Comparison of ENCODE assay signal across 10 cellular contexts in genomic region chr1:209774592-209774991, GRCh38. TPM values are rescaled to one million over a fixed set of nuclear protein-coding genes. Genes with fewer than 3 reads are reported as not detected.
DNase-seq lines count a peak whose midpoint lies in the region; ATAC-seq and TF ChIP-seq lines count a peak whose summit lies in the region.
"Had no signal": no experiment of that assay in that cellular context is flagged by ENCODE, and none has a peak within 500 bp of the region (broad histone marks: within the 10 kb centered on the region; RNA-seq: fewer than 3 reads in every experiment).

No MANE protein-coding gene starts in this region.

- H3K27me3 ChIP-seq in upper lobe of right lung: no peaks in the 10 kb centered on the region

- H3K36me3 ChIP-seq in upper lobe of right lung: no peaks in the 10 kb centered on the region

- H3K9me3 Mint-ChIP-seq in activated naive CD8-positive, alpha-beta T cell treated with anti-CD3 and anti-CD28 coated beads, Interleukin-2, amount 50 U/mL, for 24 hours: no peaks in the 10 kb centered on the region

- no peaks in the 10 kb centered on the region for H3K27me3 Mint-ChIP-seq in activated naive CD8-positive, alpha-beta T cell treated with anti-CD3 and anti-CD28 coated beads, Interleukin-2, amount 50 U/mL, for 24 hours

- H3K4me1 ChIP-seq in upper lobe of right lung: peaks cover 5% of the 10 kb centered on the region

- no peak for TF ChIP-seq POLR2A in GM18505 (IDR thresholded peaks at IDR 0.05; ENCODE audit: borderline replicate concordance, extremely low read depth, insufficient read depth, insufficient read length)

- peaks cover 54% of the 10 kb centered on the region for H3K36me3 Mint-ChIP-seq in activated naive CD8-positive, alpha-beta T cell treated with anti-CD3 and anti-CD28 coated beads, Interleukin-2, amount 50 U/mL, for 24 hours (ENCODE audit: low read depth)

- ATAC-seq in GM18505 (IDR thresholded peaks at IDR 0.05; ENCODE audit: unreplicated experiment) (peak; percentile 56), GM19468 (IDR thresholded peaks at IDR 0.05; ENCODE audit: extremely low read depth, unreplicated experiment) (peak; percentile 36), HG03108 (IDR thresholded peaks at IDR 0.05; ENCODE audit: unreplicated experiment) (peak; percentile 66), upper lobe of right lung (no peak)
- ATAC-seq in activated naive CD8-positive, alpha-beta T cell treated with anti-CD3 and anti-CD28 coated beads, Interleukin-2, amount 50 U/mL, for 24 hours: no peak

- peak overlapping the region; percentile 68 for H3K27ac Mint-ChIP-seq in activated naive CD8-positive, alpha-beta T cell treated with anti-CD3 and anti-CD28 coated beads, Interleukin-2, amount 50 U/mL, for 24 hours

- no peaks in the 10 kb centered on the region for H3K9me3 ChIP-seq in upper lobe of right lung

- TF ChIP-seq CTCF in upper lobe of right lung (IDR thresholded peaks at IDR 0.05): no peak
- no peak for TF ChIP-seq CTCF in coronary artery (IDR thresholded peaks at IDR 0.05)

- H3K4me3 Mint-ChIP-seq in activated naive CD8-positive, alpha-beta T cell treated with anti-CD3 and anti-CD28 coated beads, Interleukin-2, amount 50 U/mL, for 24 hours: no peak overlapping the region

- H3K4me3 ChIP-seq in upper lobe of right lung (no peak overlapping the region), coronary artery (no peak overlapping the region)

- no peak for DNase-seq in activated naive CD8-positive, alpha-beta T cell treated with anti-CD3 and anti-CD28 coated beads, Interleukin-2, amount 50 U/mL, for 24 hours
- no peak for DNase-seq in SKM-1 treated with dmso at 0.1 percent for 144 hours (lab: John Stamatoyannopoulos, UW; ENCODE audit: unreplicated experiment)
- DNase-seq in upper lobe of right lung: no peak
- DNase-seq in NOMO-1 (lab: John Stamatoyannopoulos, UW; ENCODE audit: unreplicated experiment in 2 of 2): no peak
- DNase-seq in coronary artery (ENCODE audit: low spot score): no peak
- DNase-seq: NCI-H2081 treated with DMSO at 0.1 percent for 48 hours had no signal

- peaks cover 20% of the 10 kb centered on the region for H3K4me1 Mint-ChIP-seq in activated naive CD8-positive, alpha-beta T cell treated with anti-CD3 and anti-CD28 coated beads, Interleukin-2, amount 50 U/mL, for 24 hours

- intact Hi-C loops in upper lobe of right lung (cut with DNase I): no loop called here

- H3K27ac ChIP-seq in upper lobe of right lung (no peak overlapping the region), coronary artery (no peak overlapping the region)

RNA-seq across cellular contexts. Expression of gene C1orf74, which starts 9.8 kb away (rescaled TPM):
- total RNA-seq in upper lobe of right lung: 0.96 TPM

RNA-seq across cellular contexts. Expression of gene TRAF3IP3, which starts 18.7 kb away (rescaled TPM):
- 12.4 TPM for total RNA-seq in upper lobe of right lung
- total RNA-seq: renal cortical epithelial cell had no signal

RNA-seq across cellular contexts. Expression of gene IRF6, which starts 31.4 kb away (rescaled TPM):
- 17.9 TPM for total RNA-seq in upper lobe of right lung

RNA-seq across cellular contexts. Expression of gene UTP25, which starts 53.2 kb away (rescaled TPM):
- total RNA-seq in upper lobe of right lung: 7.1 TPM

Comparison
In these comparisons a context has a peak if more than half of its experiments do, and no peak if none do; other contexts are left out.
1. ATAC-seq: peak in GM18505 (single experiment), GM19468 (single experiment) and HG03108 (single experiment); none in activated naive CD8-positive, alpha-beta T cell treated with anti-CD3 and anti-CD28 coated beads, Interleukin-2, amount 50 U/mL, for 24 hours (single experiment) and upper lobe of right lung (single experiment).